27 cellular contexts compared by ENCODE assay signal in genomic region chr3:174640932-174641331, GRCh38.
"Had no signal": no experiment of that assay in that cellular context is flagged by ENCODE, and none has a peak within 500 bp of the region (broad histone marks: within the 10 kb centered on the region; RNA-seq: fewer than 3 reads in every experiment).

No MANE protein-coding gene starts in this region.

- H3K4me1 ChIP-seq: parathyroid adenoma, prostate gland, right lobe of liver, sigmoid colon, stomach, thyroid gland, tibial nerve, upper lobe of left lung, vagina had no signal

- H3K9ac ChIP-seq: neural progenitor cell, parathyroid adenoma had no signal

- H3K36me3 Mint-ChIP-seq: natural killer cell; neural progenitor cell; stimulated activated effector memory CD8-positive, alpha-beta T cell treated with anti-CD3 and anti-CD28 coated beads, Interleukin-12 subunit alpha, Interleukin-12 subunit beta, amount 100 ng/mL, for 72 hours; stimulated activated naive B cell treated with anti-CD40 and anti-IgM and Interleukin-4, amounts not matched to agents 10 μg/mL and 1 μg/mL and 100 μg/mL, for 72 hours had no signal

- H3K27me3 Mint-ChIP-seq: stimulated activated naive B cell treated with anti-CD40 and anti-IgM and Interleukin-4, amounts not matched to agents 10 μg/mL and 1 μg/mL and 100 μg/mL, for 72 hours; stimulated activated naive CD8-positive, alpha-beta T cell treated with anti-CD3 and anti-CD28 coated beads, Interleukin-15, Interleukin-2, amounts not matched to agents 100 ng/mL and 50 ng/mL, for 24 hours had no signal

- H3K9me3 ChIP-seq: ovary, prostate gland, right lobe of liver, sigmoid colon, stomach, thoracic aorta, thyroid gland, tibial nerve, upper lobe of left lung, vagina had no signal

- H3K36me3 ChIP-seq: neural progenitor cell, ovary, prostate gland, right lobe of liver, sigmoid colon, stomach, thoracic aorta, thyroid gland, upper lobe of left lung, vagina had no signal

- H3K9me3 Mint-ChIP-seq: nephron; neural progenitor cell; stimulated activated naive CD8-positive, alpha-beta T cell treated with anti-CD3 and anti-CD28 coated beads, Interleukin-15, Interleukin-2, amounts not matched to agents 100 ng/mL and 50 ng/mL, for 24 hours had no signal

- ATAC-seq: natural killer cell; right cardiac atrium; right lobe of liver; stimulated activated effector memory CD8-positive, alpha-beta T cell treated with anti-CD3 and anti-CD28 coated beads, Interleukin-12 subunit alpha, Interleukin-12 subunit beta, amount 100 ng/mL, for 72 hours; stimulated activated naive B cell treated with anti-CD40 and anti-IgM and Interleukin-4, amounts not matched to agents 10 μg/mL and 1 μg/mL and 100 μg/mL, for 72 hours had no signal

- H3K4me1 Mint-ChIP-seq: natural killer cell; nephron; stimulated activated effector memory CD8-positive, alpha-beta T cell treated with anti-CD3 and anti-CD28 coated beads, Interleukin-12 subunit alpha, Interleukin-12 subunit beta, amount 100 ng/mL, for 72 hours; stimulated activated naive B cell treated with anti-CD40 and anti-IgM and Interleukin-4, amounts not matched to agents 10 μg/mL and 1 μg/mL and 100 μg/mL, for 72 hours had no signal

- H3K4me3 ChIP-seq: neural progenitor cell, ovary, prostate gland, right lobe of liver, sigmoid colon, stomach, thoracic aorta, thyroid gland, tibial nerve, upper lobe of left lung, vagina had no signal

- DNase-seq: natural killer cell; occipital lobe; ovary; sigmoid colon; small intestine; stimulated activated CD4-positive, alpha-beta T cell treated with anti-CD3 and anti-CD28 coated beads, Interleukin-15, amount 100 ng/mL, for 24 hours; stimulated activated CD4-positive, alpha-beta T cell treated with anti-CD3 and anti-CD28 coated beads, Interleukin-2, amount 100 ng/mL, for 24 hours; stimulated activated CD4-positive, alpha-beta T cell treated with anti-CD3 and anti-CD28 coated beads, Interleukin-2, amount 100 ng/mL, for 48 hours; stimulated activated CD4-positive, alpha-beta T cell treated with anti-CD3 and anti-CD28 coated beads, Interleukin-4, amount 100 ng/mL, for 24 hours; stimulated activated naive B cell treated with anti-CD40 and anti-IgM and Interleukin-4, amounts not matched to agents 10 μg/mL and 1 μg/mL and 100 μg/mL, for 72 hours; stimulated activated naive CD4-positive, alpha-beta T cell treated with Interleukin-2 at 50 U/mL for 16 hours; stomach; thyroid gland; trophoblast cell had no signal

- FAIRE-seq: small intestine, urothelium cell line had no signal

- H3K27ac Mint-ChIP-seq: natural killer cell; nephron; neural progenitor cell; stimulated activated effector memory CD8-positive, alpha-beta T cell treated with anti-CD3 and anti-CD28 coated beads, Interleukin-12 subunit alpha, Interleukin-12 subunit beta, amount 100 ng/mL, for 72 hours; stimulated activated naive B cell treated with anti-CD40 and anti-IgM and Interleukin-4, amounts not matched to agents 10 μg/mL and 1 μg/mL and 100 μg/mL, for 72 hours; stimulated activated naive CD8-positive, alpha-beta T cell treated with anti-CD3 and anti-CD28 coated beads, Interleukin-15, Interleukin-2, amounts not matched to agents 100 ng/mL and 50 ng/mL, for 24 hours had no signal

- H3K4me3 Mint-ChIP-seq: natural killer cell; nephron; neural progenitor cell; stimulated activated effector memory CD8-positive, alpha-beta T cell treated with anti-CD3 and anti-CD28 coated beads, Interleukin-12 subunit alpha, Interleukin-12 subunit beta, amount 100 ng/mL, for 72 hours; stimulated activated naive B cell treated with anti-CD40 and anti-IgM and Interleukin-4, amounts not matched to agents 10 μg/mL and 1 μg/mL and 100 μg/mL, for 72 hours; stimulated activated naive CD8-positive, alpha-beta T cell treated with anti-CD3 and anti-CD28 coated beads, Interleukin-15, Interleukin-2, amounts not matched to agents 100 ng/mL and 50 ng/mL, for 24 hours had no signal

- H3K27ac ChIP-seq: neural progenitor cell, ovary, parathyroid adenoma, prostate gland, right lobe of liver, sigmoid colon, stomach, thoracic aorta, thyroid gland, tibial nerve, upper lobe of left lung, vagina had no signal

- H3K27me3 ChIP-seq: neural progenitor cell, ovary, right lobe of liver, sigmoid colon, stomach, thyroid gland, tibial nerve, upper lobe of left lung, vagina had no signal
